10 cellular contexts compared by ENCODE assay signal in genomic region chr7:103613655-103614642, GRCh38.
DNase-seq lines count a peak whose midpoint lies in the region; ATAC-seq and TF ChIP-seq lines count a peak whose summit lies in the region.
"Had no signal": no experiment of that assay in that cellular context is flagged by ENCODE, and none has a peak within 500 bp of the region (broad histone marks: within the 10 kb centered on the region; RNA-seq: fewer than 3 reads in every experiment).

No MANE protein-coding gene starts in this region.

- peaks cover 9 to 11% of the 10 kb centered on the region in 2 donors for H3K27me3 Mint-ChIP-seq in effector memory CD8-positive, alpha-beta T cell

- H3K9me3 Mint-ChIP-seq in effector memory CD8-positive, alpha-beta T cell: no peaks in the 10 kb centered on the region

- no peak overlapping the region for H3K27ac Mint-ChIP-seq in effector memory CD8-positive, alpha-beta T cell

- ATAC-seq in left ventricle myocardium superior: peak; percentile 47
- no peak for ATAC-seq in HG02884 (IDR thresholded peaks at IDR 0.05; ENCODE audit: unreplicated experiment)
- no peak for ATAC-seq in effector memory CD8-positive, alpha-beta T cell (replicated peaks)

- peak; percentile 45 for TF ChIP-seq CTCF in AG10803 (conservative IDR thresholded peaks at IDR 0.05; ENCODE audit: low read length)
- peak; percentile 15 for TF ChIP-seq CTCF in HFF-Myc (IDR thresholded peaks at IDR 0.05; ENCODE audit: low read depth, low read length, missing control alignments)

- intact Hi-C loops in left ventricle myocardium superior (cut with micrococcal nuclease): no loop called here

- H3K4me3 Mint-ChIP-seq in effector memory CD8-positive, alpha-beta T cell: no peak overlapping the region

- H3K4me3 ChIP-seq in AG10803 (ENCODE audit: low read length) (no peak overlapping the region), HFF-Myc (replicated peaks; ENCODE audit: low read depth, low read length) (no peak overlapping the region)

- H3K4me1 Mint-ChIP-seq in effector memory CD8-positive, alpha-beta T cell (ENCODE audit: low read depth in 2 of 2): no peaks in the 10 kb centered on the region

- DNase-seq in AG10803 (ENCODE audit: low read depth) (peak; percentile 15), HFF-Myc (ENCODE audit: extremely low read depth, low read depth) (no peak), RPMI8226 (peak; percentile 7), left ventricle myocardium superior (no peak), LoVo (ENCODE audit: low spot score) (no peak), NCI-H2107 (lab: John Stamatoyannopoulos, UW) (no peak)
- no peak for DNase-seq in effector memory CD8-positive, alpha-beta T cell
- DNase-seq: activated naive CD4-positive, alpha-beta T cell; stimulated activated CD4-positive, alpha-beta T cell treated with anti-CD3 and anti-CD28 coated beads, Interleukin-1b, Interleukin-23, amount 100 ng/mL, for 48 hours had no signal

- H3K36me3 Mint-ChIP-seq in effector memory CD8-positive, alpha-beta T cell (ENCODE audit: insufficient read depth): no peaks in the 10 kb centered on the region

Comparison
In these comparisons a context has a peak if more than half of its experiments do, and no peak if none do; other contexts are left out.
1. DNase-seq: peak in AG10803 (single experiment) and RPMI8226 (single experiment); none in HFF-Myc (single experiment), left ventricle myocardium superior (single experiment), LoVo (single experiment), NCI-H2107 (single experiment) and effector memory CD8-positive, alpha-beta T cell (0 of 3).